ENCODE assay signal across 8 cellular contexts in the genomic region with DNA sequence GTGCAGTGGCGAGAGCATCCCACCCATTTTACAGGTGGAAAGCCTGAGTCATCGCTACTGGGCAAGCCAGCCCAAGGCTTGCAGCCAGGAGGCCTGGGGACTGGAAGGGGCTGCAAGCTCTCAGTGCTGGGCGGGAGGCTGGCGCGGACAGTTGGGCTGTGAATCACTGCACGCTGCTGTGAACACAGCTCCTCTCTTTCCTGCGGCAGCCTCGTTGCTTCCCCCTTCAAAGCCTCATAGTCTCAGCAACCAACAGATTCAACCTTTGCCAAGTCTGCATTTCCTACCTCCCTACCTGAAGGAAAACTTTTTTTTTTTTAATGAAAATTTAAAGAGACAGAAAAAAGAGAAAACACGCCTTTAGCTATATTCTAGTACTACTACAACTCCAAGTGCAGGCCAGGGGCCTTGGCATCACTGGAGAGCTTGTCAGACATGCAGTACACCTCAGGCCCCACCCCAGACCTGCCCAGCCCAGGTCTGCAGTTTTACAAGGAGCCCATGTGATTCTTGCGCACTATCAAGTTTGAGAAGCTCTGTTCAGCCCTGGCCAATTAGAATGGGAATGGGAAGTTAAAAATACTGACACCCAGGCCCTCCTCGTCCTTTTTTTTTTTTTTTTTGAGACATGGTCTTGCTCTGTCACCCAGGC.
DNase-seq lines count a peak whose midpoint lies in the region; ATAC-seq and TF ChIP-seq lines count a peak whose summit lies in the region.

No MANE protein-coding gene starts in this region.

- peaks cover 22% of the 10 kb centered on the region for H3K4me1 Mint-ChIP-seq in chondrocyte (ENCODE audit: low read depth)
- H3K4me1 Mint-ChIP-seq in natural killer cell treated with Interleukin-12 subunit alpha and Interleukin-12 subunit beta and Interleukin-15 and Interleukin-18, amount 100 ng/mL, for 72 hours (ENCODE audit: low read depth in 2 of 2) = peaks cover 9 to 34% of the 10 kb centered on the region in 2 donors

- DNase-seq in AG04450 (ENCODE audit: low read depth, low spot score) (no peak), LoVo (ENCODE audit: low spot score) (peak; percentile 16), chondrocyte (ENCODE audit: low spot score) (no peak), NCI-H1436 treated with DMSO at 0.1 percent for 48 hours (lab: John Stamatoyannopoulos, UW) (no peak), NCI-H2196 (lab: John Stamatoyannopoulos, UW; ENCODE audit: unreplicated experiment) (no peak), NCI-H748 (lab: John Stamatoyannopoulos, UW; ENCODE audit: unreplicated experiment) (no peak), NAMALWA (ENCODE audit: low spot score) (no peak)
- DNase-seq in natural killer cell treated with Interleukin-12 subunit alpha and Interleukin-12 subunit beta and Interleukin-15 and Interleukin-18, amount 100 ng/mL, for 72 hours (ENCODE audit: low spot score) = no peak

- peak overlapping the region; percentile 21 for H3K27ac ChIP-seq in AG04450 (ENCODE audit: low read depth, low read length)

- peak overlapping the region; percentile 98 for H3K27ac Mint-ChIP-seq in chondrocyte (ENCODE audit: unreplicated experiment)
- H3K27ac Mint-ChIP-seq in natural killer cell treated with Interleukin-12 subunit alpha and Interleukin-12 subunit beta and Interleukin-15 and Interleukin-18, amount 100 ng/mL, for 72 hours = peak overlapping the region; percentile 55 to 87

- H3K4me3 ChIP-seq in AG04450 (ENCODE audit: low read depth, low read length) = no peak overlapping the region

- peak in 1 of 2 donors; percentile 48 for ATAC-seq in natural killer cell treated with Interleukin-12 subunit alpha and Interleukin-12 subunit beta and Interleukin-15 and Interleukin-18, amount 100 ng/mL, for 72 hours

- peak overlapping the region; percentile 64 for H3K4me3 Mint-ChIP-seq in chondrocyte (ENCODE audit: unreplicated experiment)
- H3K4me3 Mint-ChIP-seq in natural killer cell treated with Interleukin-12 subunit alpha and Interleukin-12 subunit beta and Interleukin-15 and Interleukin-18, amount 100 ng/mL, for 72 hours = no peak overlapping the region

- H3K36me3 Mint-ChIP-seq in chondrocyte (ENCODE audit: low read depth) = peaks cover 3% of the 10 kb centered on the region
- H3K36me3 Mint-ChIP-seq in natural killer cell treated with Interleukin-12 subunit alpha and Interleukin-12 subunit beta and Interleukin-15 and Interleukin-18, amount 100 ng/mL, for 72 hours = peaks cover 35% of the 10 kb centered on the region

- peaks cover 6% of the 10 kb centered on the region for H3K9me3 Mint-ChIP-seq in chondrocyte (ENCODE audit: low read depth)
- no peaks in the 10 kb centered on the region for H3K9me3 Mint-ChIP-seq in natural killer cell treated with Interleukin-12 subunit alpha and Interleukin-12 subunit beta and Interleukin-15 and Interleukin-18, amount 100 ng/mL, for 72 hours

- POLR2A ChIA-PET in AG04450 (lab: Yijun Ruan, JAX) = interaction anchor here (0.6 to 2.0 kb wide), 3 partner anchors 11 to 106 kb away, joined by 3 to 10 read pairs (median 3); no protein-coding TSS in a partner anchor

- no peaks in the 10 kb centered on the region for H3K27me3 ChIP-seq in AG04450 (ENCODE audit: control insufficient read depth, insufficient read depth, low read length)

- H3K9me3 ChIP-seq in AG04450 (ENCODE audit: control insufficient read depth, insufficient read depth, low read length) = no peaks in the 10 kb centered on the region; the same call in 1 of the 2 replicates

- CTCF ChIA-PET in AG04450 (lab: Charles Lee) = interaction anchor here (0.6 to 1.0 kb wide), 2 partner anchors 82 to 470 kb away, joined by 3 read pairs; no protein-coding TSS in a partner anchor

- TF ChIP-seq CTCF in AG04450 (IDR thresholded peaks at IDR 0.05; ENCODE audit: low read depth, low read length) (no peak), chondrocyte (IDR thresholded peaks at IDR 0.05) (no peak)

- H3K27me3 Mint-ChIP-seq in chondrocyte (ENCODE audit: low read depth) = no peaks in the 10 kb centered on the region
- no peaks in the 10 kb centered on the region for H3K27me3 Mint-ChIP-seq in natural killer cell treated with Interleukin-12 subunit alpha and Interleukin-12 subunit beta and Interleukin-15 and Interleukin-18, amount 100 ng/mL, for 72 hours
